20 cellular contexts compared by ENCODE assay signal in genomic region chr2:42918671-42919335, GRCh38.
"Had no signal": no experiment of that assay in that cellular context is flagged by ENCODE, and none has a peak within 500 bp of the region (broad histone marks: within the 10 kb centered on the region; RNA-seq: fewer than 3 reads in every experiment).

No MANE protein-coding gene starts in this region.

- H3K27me3 ChIP-seq: body of pancreas, gastroesophageal sphincter, right lobe of liver had no signal

- ATAC-seq: activated CD8-positive, alpha-beta T cell treated with anti-CD3 and anti-CD28 coated beads, Interleukin-2, amount 10 ng/mL, durations not matched to agents 7 days and 5 days; body of pancreas; gastroesophageal sphincter; left lobe of liver; natural killer cell; psoas muscle; right lobe of liver; WTC11 had no signal

- H3K9me3 Mint-ChIP-seq: activated CD4-positive, alpha-beta T cell treated with anti-CD3 and anti-CD28 coated beads, Interleukin-2, amount 10 ng/mL, durations not matched to agents 24 days and 14 days; natural killer cell; T-helper 1 cell treated with Interleukin-12 subunit alpha and Interleukin-12 subunit beta and Interleukin-4 antibody, amounts not matched to agents 30 μg/mL and 1 μg/mL, for 36 hours; WTC11 had no signal

- H3K36me3 ChIP-seq: gastroesophageal sphincter, right lobe of liver had no signal

- H3K27me3 Mint-ChIP-seq: activated naive CD8-positive, alpha-beta T cell had no signal

- FAIRE-seq: colon had no signal

- H3K36me3 Mint-ChIP-seq: activated naive CD8-positive, alpha-beta T cell; natural killer cell; WTC11 had no signal

- H3K4me1 Mint-ChIP-seq: natural killer cell had no signal

- H3K27ac Mint-ChIP-seq: activated CD4-positive, alpha-beta T cell treated with anti-CD3 and anti-CD28 coated beads, Interleukin-2, amount 10 ng/mL, durations not matched to agents 24 days and 14 days; activated CD8-positive, alpha-beta T cell treated with anti-CD3 and anti-CD28 coated beads, Interleukin-2, amount 10 ng/mL, durations not matched to agents 7 days and 5 days; natural killer cell; T-helper 1 cell treated with Interleukin-12 subunit alpha and Interleukin-12 subunit beta and Interleukin-4 antibody, amounts not matched to agents 30 μg/mL and 1 μg/mL, for 36 hours; WTC11 had no signal

- H3K4me3 ChIP-seq: body of pancreas, gastroesophageal sphincter, psoas muscle, right lobe of liver had no signal

- DNase-seq: activated CD4-positive, alpha-beta T cell treated with anti-CD3 and anti-CD28 coated beads, Interleukin-2, amount 10 ng/mL, durations not matched to agents 24 days and 14 days; activated CD8-positive, alpha-beta memory T cell treated with anti-CD3 and anti-CD28 coated beads, Interleukin-2, amount 50 U/mL, for 4 hours; activated CD8-positive, alpha-beta T cell treated with anti-CD3 and anti-CD28 coated beads, Interleukin-2, amount 10 ng/mL, durations not matched to agents 7 days and 5 days; activated gamma-delta T cell; activated T-cell treated with anti-CD3 and anti-CD28 coated beads, Interleukin-2, amount 50 U/mL, for 48 hours; amygdala; body of pancreas; caudate nucleus; effector CD4-positive, alpha-beta T cell; natural killer cell; occipital lobe; psoas muscle; right lobe of liver; stimulated activated CD4-positive, alpha-beta T cell treated with anti-CD3 and anti-CD28 coated beads, Interleukin-1b, Interleukin-23, amount 100 ng/mL, for 48 hours had no signal

- H3K27ac ChIP-seq: body of pancreas, psoas muscle had no signal

- H3K9me3 ChIP-seq: body of pancreas, gastroesophageal sphincter, psoas muscle, right lobe of liver had no signal

- H3K4me3 Mint-ChIP-seq: activated CD4-positive, alpha-beta T cell treated with anti-CD3 and anti-CD28 coated beads, Interleukin-2, amount 10 ng/mL, durations not matched to agents 24 days and 14 days; activated CD8-positive, alpha-beta T cell treated with anti-CD3 and anti-CD28 coated beads, Interleukin-2, amount 10 ng/mL, durations not matched to agents 7 days and 5 days; activated naive CD8-positive, alpha-beta T cell; natural killer cell; T-helper 1 cell treated with Interleukin-12 subunit alpha and Interleukin-12 subunit beta and Interleukin-4 antibody, amounts not matched to agents 30 μg/mL and 1 μg/mL, for 36 hours; WTC11 had no signal
